In genomic region chr3:129524081-129524480, GRCh38 we compare ENCODE assay signal across 14 cellular contexts. TPM values are rescaled to one million over a fixed set of nuclear protein-coding genes. Genes with fewer than 3 reads are reported as not detected.
DNase-seq lines count a peak whose midpoint lies in the region; ATAC-seq and TF ChIP-seq lines count a peak whose summit lies in the region.
"Had no signal": no experiment of that assay in that cellular context is flagged by ENCODE, and none has a peak within 500 bp of the region (broad histone marks: within the 10 kb centered on the region; RNA-seq: fewer than 3 reads in every experiment).

No MANE protein-coding gene starts in this region.

- peak overlapping the region in 1 of 11 experiments; percentile 81; a peak in 2 of 22 replicates for H3K27ac ChIP-seq in BLaER1 treated with 17β-estradiol and CSF1 and Interleukin-3, amounts not matched to agents 10 nM and 100 nM
- H3K27ac ChIP-seq in IMR-90 (ENCODE audit: insufficient read depth, low read length) (no peak overlapping the region), neutrophil (peak overlapping the region; percentile 95), lower lobe of right lung (no peak overlapping the region), OCI-LY7 (ENCODE audit: low read depth, low read length, poor library complexity, severe bottlenecking) (no peak overlapping the region)
- H3K27ac ChIP-seq: BLaER1 had no signal

- H2BK15ac ChIP-seq in IMR-90 (ENCODE audit: low read depth, low read length), result no peak overlapping the region

- H4K8ac ChIP-seq in IMR-90 (ENCODE audit: low read depth in 2 of 2, low read length in 2 of 2), result no peak overlapping the region

- no peak overlapping the region for H4K91ac ChIP-seq in IMR-90 (ENCODE audit: insufficient read depth, low read depth, low read length)

- intact Hi-C loops in IMR-90 (cut with micrococcal nuclease), result no loop called here
- intact Hi-C loops in lower lobe of right lung (cut with DNase I), result no loop called here
- intact Hi-C loops in OCI-LY7 (cut with micrococcal nuclease; ENCODE audit: unreplicated experiment), result no loop called here

- no peaks in the 10 kb centered on the region for H4K20me1 ChIP-seq in BLaER1 treated with 17β-estradiol and CSF1 and Interleukin-3, amounts not matched to agents 10 nM and 100 nM
- H4K20me1 ChIP-seq in IMR-90 (ENCODE audit: insufficient read depth, low read length), result no peaks in the 10 kb centered on the region
- no peaks in the 10 kb centered on the region for H4K20me1 ChIP-seq in OCI-LY7 (ENCODE audit: insufficient read depth, low read length)
- H4K20me1 ChIP-seq: BLaER1 had no signal

- no peaks in the 10 kb centered on the region; the same call in 1 of the 2 replicates for H3K9me1 ChIP-seq in IMR-90 (ENCODE audit: insufficient read depth, low read length)

- TF ChIP-seq POLR2A in IMR-90 (IDR thresholded peaks at IDR 0.05; ENCODE audit: low read depth, low read length), result no peak

- no peaks in the 10 kb centered on the region for H3K9me2 ChIP-seq in OCI-LY7 (ENCODE audit: insufficient read depth, low read length)

- no peaks in the 10 kb centered on the region for H3K79me1 ChIP-seq in IMR-90 (ENCODE audit: low read depth in 1 of 2, low read length in 2 of 2)

- no peak for TF ChIP-seq RAD21 in IMR-90 (IDR thresholded peaks at IDR 0.05; ENCODE audit: low read length)

- POLR2A ChIA-PET in IMR-90 (lab: Charles Lee; ENCODE audit: unreplicated experiment), result no interaction called here
- POLR2A ChIA-PET in OCI-LY7 (lab: Charles Lee), result no interaction called here

- peaks cover 0 to 6% (median 0%) of the 10 kb centered on the region in 11 experiments; a peak in 2 of 22 replicates for H3K36me3 ChIP-seq in BLaER1 treated with 17β-estradiol and CSF1 and Interleukin-3, amounts not matched to agents 10 nM and 100 nM
- H3K36me3 ChIP-seq in IMR-90 (ENCODE audit: control insufficient read depth, insufficient read depth, low read length) (peaks cover 1% of the 10 kb centered on the region; the same call in 1 of the 2 replicates), neutrophil (peaks cover 9% of the 10 kb centered on the region), lower lobe of right lung (peaks cover 9% of the 10 kb centered on the region), OCI-LY7 (ENCODE audit: insufficient read depth, low read length) (no peaks in the 10 kb centered on the region)

- H3K4ac ChIP-seq in IMR-90 (ENCODE audit: low read depth, low read length), result no peak overlapping the region

- H2AK9ac ChIP-seq in IMR-90 (replicated peaks; ENCODE audit: low read depth, low read length, poor library complexity), result no peak overlapping the region

- DNase-seq in IMR-90 (no peak), lower lobe of right lung (no peak), mesenteric fat pad (ENCODE audit: low spot score) (no peak), OCI-LY7 (ENCODE audit: low spot score) (no peak)
- DNase-seq: AML-193; Caco-2; CD4-positive, CD25-positive, alpha-beta regulatory T cell; HCEC 1CT had no signal

- no peak for ATAC-seq in IMR-90 (ENCODE audit: low read depth)
- ATAC-seq in lower lobe of right lung, result no peak
- ATAC-seq: GM23338, K562 had no signal

- H2AK5ac ChIP-seq in IMR-90 (ENCODE audit: low read depth, low read length), result no peak overlapping the region

- no peak overlapping the region for H2AFZ ChIP-seq in IMR-90 (replicated peaks; ENCODE audit: low read length, poor library complexity)
- H2AFZ ChIP-seq in OCI-LY7 (ENCODE audit: low read length), result no peak overlapping the region
- H2AFZ ChIP-seq: GM23338 had no signal

- no TSS peak for BruUV-seq in IMR-90 (replicated peaks; lab: Mats Ljungman, UMichigan)
- BruUV-seq in OCI-LY7 (replicated peaks; lab: Mats Ljungman, UMichigan), result no TSS peak

- no CpG with 5 or more reads among the region's 4 CpGs for WGBS in IMR-90 (ENCODE audit: extremely low coverage in 2 of 2, insufficient read length in 1 of 2), 2 experiments

- CTCF ChIA-PET in IMR-90 (lab: Yijun Ruan, JAX) (no interaction called here), OCI-LY7 (lab: Charles Lee; ENCODE audit: unreplicated experiment) (no interaction called here)

- H3K9ac ChIP-seq in BLaER1 treated with 17β-estradiol and CSF1 and Interleukin-3, amounts not matched to agents 10 nM and 100 nM, result no peak overlapping the region
- H3K9ac ChIP-seq in IMR-90 (ENCODE audit: low read depth, low read length), result no peak overlapping the region
- H3K9ac ChIP-seq: BLaER1 had no signal

- no peaks in the 10 kb centered on the region for H3K27me3 ChIP-seq in BLaER1 treated with 17β-estradiol and CSF1 and Interleukin-3, amounts not matched to agents 10 nM and 100 nM
- H3K27me3 ChIP-seq in IMR-90 (ENCODE audit: control insufficient read depth, insufficient read depth, low read length) (no peaks in the 10 kb centered on the region), neutrophil (no peaks in the 10 kb centered on the region), lower lobe of right lung (ENCODE audit: low read depth) (no peaks in the 10 kb centered on the region)
- H3K27me3 ChIP-seq: BLaER1 had no signal

- H2BK120ac ChIP-seq in IMR-90 (ENCODE audit: low read depth, low read length), result no peak overlapping the region

- no peak for TF ChIP-seq CTCF in IMR-90 (conservative IDR thresholded peaks at IDR 0.05; ENCODE audit: low read depth, low read length)
- no peak for TF ChIP-seq CTCF in neutrophil (IDR thresholded peaks at IDR 0.05)
- TF ChIP-seq CTCF in lower lobe of right lung (IDR thresholded peaks at IDR 0.05), result no peak
- TF ChIP-seq CTCF in OCI-LY7 (conservative IDR thresholded peaks at IDR 0.05; ENCODE audit: low read length), result no peak

- no peaks in the 10 kb centered on the region for H3K9me3 ChIP-seq in BLaER1 treated with 17β-estradiol and CSF1 and Interleukin-3, amounts not matched to agents 10 nM and 100 nM (replicated peaks in 1 of 11)
- no peaks in the 10 kb centered on the region for H3K9me3 ChIP-seq in IMR-90 (ENCODE audit: control insufficient read depth, insufficient read depth, low read length)
- no peaks in the 10 kb centered on the region for H3K9me3 ChIP-seq in neutrophil
- no peaks in the 10 kb centered on the region for H3K9me3 ChIP-seq in lower lobe of right lung
- H3K9me3 ChIP-seq in OCI-LY7 (ENCODE audit: low read length), result no peaks in the 10 kb centered on the region
- H3K9me3 ChIP-seq: BLaER1, Caco-2 had no signal

- no peak overlapping the region for H2BK20ac ChIP-seq in IMR-90 (ENCODE audit: low read depth, low read length)

- peak overlapping the region in 6 of 11 experiments; percentile 10 to 84 (median 76); a peak in 8 of 22 replicates for H3K4me2 ChIP-seq in BLaER1 treated with 17β-estradiol and CSF1 and Interleukin-3, amounts not matched to agents 10 nM and 100 nM
- H3K4me2 ChIP-seq in IMR-90 (ENCODE audit: low read depth, low read length), result no peak overlapping the region
- no peak overlapping the region for H3K4me2 ChIP-seq in OCI-LY7 (ENCODE audit: low read length)
- H3K4me2 ChIP-seq: GM23338 had no signal

- H3K4me1 ChIP-seq in BLaER1 treated with 17β-estradiol and CSF1 and Interleukin-3, amounts not matched to agents 10 nM and 100 nM, result peaks cover 16 to 59% (median 40%) of the 10 kb centered on the region in 10 experiments; a peak in 19 of 20 replicates
- H3K4me1 ChIP-seq in IMR-90 (ENCODE audit: control insufficient read depth, insufficient read depth, low read length) (peaks cover 2% of the 10 kb centered on the region; the same call in 1 of the 2 replicates), neutrophil (ENCODE audit: control insufficient read depth in 1 of 2, insufficient read depth in 1 of 2, low read depth in 1 of 2, low read length in 1 of 2) (peaks cover 21 to 25% of the 10 kb centered on the region in 2 experiments), lower lobe of right lung (no peaks in the 10 kb centered on the region), OCI-LY7 (ENCODE audit: insufficient read depth, low read length, poor library complexity, severe bottlenecking) (peaks cover 12% of the 10 kb centered on the region)
- H3K4me1 ChIP-seq: Caco-2 had no signal

- H3K14ac ChIP-seq in IMR-90 (replicated peaks; ENCODE audit: low read depth, low read length), result no peak overlapping the region; the same call in 1 of the 2 replicates

- H3K56ac ChIP-seq in IMR-90 (ENCODE audit: extremely low read depth, insufficient read depth, low read length), result no peak overlapping the region

- in situ Hi-C loops in IMR-90 (cut with MboI; ENCODE audit: low sequenced_read_pairs), result no loop called here

- no peak overlapping the region for H3K23ac ChIP-seq in IMR-90 (ENCODE audit: low read depth, low read length)

- no peak overlapping the region for H2BK5ac ChIP-seq in IMR-90 (ENCODE audit: low read depth, low read length, poor library complexity, severe bottlenecking)

- H4K5ac ChIP-seq in IMR-90 (ENCODE audit: low read depth, low read length), result no peak overlapping the region

- no peak overlapping the region for H3K18ac ChIP-seq in IMR-90 (ENCODE audit: low read depth, low read length)

- dilution Hi-C loops in IMR-90 (cut with HindIII; ENCODE audit: low sequenced_read_pairs, unreplicated experiment), result no loop called here

- no peaks in the 10 kb centered on the region for H3K79me2 ChIP-seq in OCI-LY7 (ENCODE audit: insufficient read depth, low read depth, low read length)

- no peak overlapping the region for H3K4me3 ChIP-seq in BLaER1 treated with 17β-estradiol and CSF1 and Interleukin-3, amounts not matched to agents 10 nM and 100 nM
- H3K4me3 ChIP-seq in IMR-90 (ENCODE audit: insufficient read depth, low read depth, low read length) (no peak overlapping the region), neutrophil (ENCODE audit: low read depth in 1 of 2, low read length in 1 of 2) (no peak overlapping the region), lower lobe of right lung (no peak overlapping the region), OCI-LY7 (ENCODE audit: low read depth, low read length, poor library complexity, severe bottlenecking) (no peak overlapping the region)
- H3K4me3 ChIP-seq: BLaER1, GM23338, K562 had no signal

TF ChIP-seq in IMR-90, 13 proteins besides CTCF, POLR2A, EP300 and RAD21 (continues in another document):
- TF ChIP-seq CHD1 (IDR thresholded peaks at IDR 0.05; ENCODE audit: low read depth, low read length) (no peak), CEBPB (IDR thresholded peaks at IDR 0.05; ENCODE audit: low read depth, low read length) (0 out of 2 replicates have a peak, but pooled peaks have one; percentile 9), RCOR1 (IDR thresholded peaks at IDR 0.05; ENCODE audit: insufficient replicate concordance, low read length) (no peak)

RNA-seq across cellular contexts. Expression of gene RHO, which starts 4.4 kb away (rescaled TPM):
- total RNA-seq in IMR-90 (2012; rRNA removed) (not detected in 2 replicates), lower lobe of right lung (not detected), mesenteric fat pad (not detected), OCI-LY7 (2022) (not detected in 2 replicates)
- polyA plus RNA-seq in IMR-90 (2012; rRNA removed), result not detected in 2 replicates
- not detected in 2 replicates for polyA plus RNA-seq in IMR-90 (2012; cell fraction: cytosol; rRNA removed)
- polyA plus RNA-seq in IMR-90 (2012; cell fraction: nucleus; rRNA removed; ENCODE audit: low replicate concordance), result 0.03 TPM in 1 of 2 replicates, not detected in the other
- total RNA-seq in OCI-LY7 (2014; rRNA removed; shearing (Covaris generic)), result not detected in 2 replicates
- total RNA-seq: Caco-2; CD4-positive, CD25-positive, alpha-beta regulatory T cell; GM23338; HT-29; K562 had no signal
- polyA plus RNA-seq: CD4-positive, CD25-positive, alpha-beta regulatory T cell; GM23338; K562 had no signal

RNA-seq across cellular contexts. Expression of gene H1-8, which starts 18.9 kb away (rescaled TPM):
- not detected in 2 replicates for total RNA-seq in IMR-90 (2012; rRNA removed)
- polyA plus RNA-seq in IMR-90 (2012; rRNA removed), result not detected in 2 replicates
- not detected in 2 replicates for polyA plus RNA-seq in IMR-90 (2012; cell fraction: cytosol; rRNA removed)
- not detected in 2 replicates for polyA plus RNA-seq in IMR-90 (2012; cell fraction: nucleus; rRNA removed; ENCODE audit: low replicate concordance)
- not detected for total RNA-seq in lower lobe of right lung
- total RNA-seq in mesenteric fat pad, result not detected
- not detected in 2 replicates for total RNA-seq in OCI-LY7 (2014; rRNA removed; shearing (Covaris generic))
- total RNA-seq in OCI-LY7 (2022), result not detected in 2 replicates
- total RNA-seq: Caco-2; CD4-positive, CD25-positive, alpha-beta regulatory T cell; GM23338; HT-29; K562 had no signal
- polyA plus RNA-seq: CD4-positive, CD25-positive, alpha-beta regulatory T cell; GM23338; K562 had no signal

Comparison
In these comparisons a context has a peak if more than half of its experiments do, and no peak if none do; other contexts are left out.
1. H3K4me2 ChIP-seq: peak in BLaER1 treated with 17β-estradiol and CSF1 and Interleukin-3, amounts not matched to agents 10 nM and 100 nM (6 of 11); none in IMR-90 (single experiment) and OCI-LY7 (single experiment).